ENCODE assay signal across 8 cellular contexts in the genomic region with DNA sequence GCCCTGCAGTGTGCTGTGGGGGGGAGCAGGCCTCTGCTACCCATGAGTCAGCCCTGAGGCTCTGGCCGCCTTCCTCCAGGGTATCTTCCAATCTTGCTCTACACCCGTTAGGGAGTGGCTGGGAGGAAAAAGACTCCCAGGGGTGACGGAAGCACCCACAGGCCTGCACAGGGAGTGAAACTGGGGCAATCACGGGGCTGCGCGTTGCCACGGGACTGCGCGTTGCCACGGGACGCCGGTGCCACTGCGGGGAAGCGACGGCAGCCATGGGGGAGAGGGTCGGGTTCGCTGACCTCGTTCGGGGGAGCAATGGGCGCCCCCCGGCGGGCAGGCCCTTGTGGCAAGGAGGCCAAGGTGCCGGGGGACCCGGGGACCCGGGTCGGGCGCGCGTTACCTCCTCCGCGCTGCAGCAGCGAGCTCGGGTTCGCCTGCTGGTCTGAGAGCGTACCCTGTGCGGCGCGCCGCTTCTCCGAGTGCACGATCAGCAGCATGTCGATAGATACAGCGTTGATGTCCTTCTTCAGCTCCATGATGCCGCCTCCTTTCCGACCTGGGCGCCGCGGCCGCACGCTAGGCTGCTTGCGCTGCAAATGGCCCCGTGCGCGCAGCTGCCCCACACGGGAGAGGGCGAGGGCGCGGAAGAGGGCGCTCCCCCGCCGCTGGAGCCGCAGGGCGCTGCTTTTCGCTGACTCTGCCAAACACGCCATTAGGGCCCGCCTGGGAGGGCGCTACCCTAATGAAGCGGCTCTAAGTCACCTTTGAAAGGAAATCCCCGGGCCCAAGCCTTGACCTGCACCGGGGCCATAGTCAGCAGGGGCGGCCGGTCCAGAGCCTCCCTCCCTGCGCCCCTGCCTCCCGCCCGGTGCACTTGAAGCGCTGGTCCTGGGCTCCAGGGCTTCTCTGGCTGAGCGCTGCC. TPM values are rescaled to one million over a fixed set of nuclear protein-coding genes. Genes with fewer than 3 reads are reported as not detected.
DNase-seq lines count a peak whose midpoint lies in the region; ATAC-seq and TF ChIP-seq lines count a peak whose summit lies in the region.

A gene with protein sequence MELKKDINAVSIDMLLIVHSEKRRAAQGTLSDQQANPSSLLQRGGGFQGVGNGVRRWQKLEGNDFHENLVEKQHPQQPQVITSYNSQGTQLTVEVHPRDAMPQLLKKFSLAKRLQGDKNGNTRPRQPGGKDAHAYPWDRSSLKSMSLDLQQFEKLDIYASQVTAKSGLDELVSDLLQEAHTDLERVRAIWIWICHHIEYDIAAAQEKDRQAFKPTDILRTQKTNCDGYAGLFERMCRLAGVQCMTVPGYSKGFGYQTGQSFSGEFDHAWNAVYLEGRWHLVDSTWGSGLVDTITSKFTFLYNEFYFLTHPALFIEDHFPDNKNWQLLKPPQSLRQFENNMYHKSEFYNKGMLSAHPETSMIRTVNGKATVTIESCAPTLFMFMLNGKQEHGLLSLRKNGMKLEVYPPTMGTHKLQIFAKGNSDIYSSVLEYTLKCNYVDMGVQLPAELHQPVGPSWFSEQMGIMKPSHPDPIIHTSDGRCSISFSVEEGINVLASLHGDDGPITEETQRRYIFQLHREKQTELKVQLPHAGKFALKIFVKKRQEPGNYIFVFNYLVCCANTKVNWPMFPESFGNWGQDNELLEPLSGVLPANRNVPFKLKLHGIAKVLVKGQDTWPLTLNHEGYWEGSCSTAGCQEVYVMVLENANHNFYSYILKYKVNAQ (minus strand): TSS at position 592 of the 916 bp plus-strand sequence. CDS start 62 bp downstream, at position 530.

- H3K9me3 ChIP-seq in heart left ventricle = no peaks in the 10 kb centered on the region

- POLR2A ChIA-PET in activated naive CD8-positive, alpha-beta T cell treated with anti-CD3 and anti-CD28 coated beads, Interleukin-2, amount 10 ng/mL, durations not matched to agents 7 days and 5 days (lab: Charles Lee) = no interaction called here

- H3K27me3 Mint-ChIP-seq in activated T-cell treated with anti-CD3 and anti-CD28 coated beads, Interleukin-2, amount 50 U/mL, for 72 hours (ENCODE audit: low read depth) = peaks cover 16% of the 10 kb centered on the region
- H3K27me3 Mint-ChIP-seq in activated naive CD8-positive, alpha-beta T cell treated with anti-CD3 and anti-CD28 coated beads, Interleukin-2, amount 10 ng/mL, durations not matched to agents 7 days and 5 days = peaks cover 34% of the 10 kb centered on the region
- peaks cover 4% of the 10 kb centered on the region for H3K27me3 Mint-ChIP-seq in osteocyte (ENCODE audit: unreplicated experiment)

- TF ChIP-seq CTCF in heart left ventricle (IDR thresholded peaks at IDR 0.05) (peak in 9 of 12 donors; percentile 15 to 53 (median 27)), osteocyte (IDR thresholded peaks at IDR 0.05) (peak; percentile 15)

- intact Hi-C loops in heart left ventricle (cut with DNase I) = loop anchor here in 6 of 10 donors (2.0 to 10.0 kb wide), 5 partner anchors 47 to 104 kb away; no protein-coding TSS in a partner anchor

- H3K27me3 ChIP-seq in heart left ventricle = peaks cover 0 to 17% (median 0%) of the 10 kb centered on the region in 9 donors

- peak; percentile 42 to 50 for ATAC-seq in activated T-cell treated with anti-CD3 and anti-CD28 coated beads, Interleukin-2, amount 50 U/mL, for 72 hours (replicated peaks in 1 of 2)
- ATAC-seq in activated naive CD8-positive, alpha-beta T cell treated with anti-CD3 and anti-CD28 coated beads, Interleukin-2, amount 10 ng/mL, durations not matched to agents 7 days and 5 days (ENCODE audit: low read depth) = peak; percentile 70
- peak; percentile 85 to 93 (median 89) for ATAC-seq in heart left ventricle
- ATAC-seq in GM19324 (IDR thresholded peaks at IDR 0.05; ENCODE audit: low FRiP score, unreplicated experiment) = no peak
- ATAC-seq in HG03460 (IDR thresholded peaks at IDR 0.05; ENCODE audit: unreplicated experiment) = no peak

- peak within 1 kb of the TSS in 1 of 2 donors; percentile 62 for H3K4me3 Mint-ChIP-seq in activated T-cell treated with anti-CD3 and anti-CD28 coated beads, Interleukin-2, amount 50 U/mL, for 72 hours
- H3K4me3 Mint-ChIP-seq in activated naive CD8-positive, alpha-beta T cell treated with anti-CD3 and anti-CD28 coated beads, Interleukin-2, amount 10 ng/mL, durations not matched to agents 7 days and 5 days = peak within 1 kb of the TSS; percentile 63
- peak within 1 kb of the TSS; percentile 70 for H3K4me3 Mint-ChIP-seq in osteocyte (ENCODE audit: unreplicated experiment)

- peak in 1 of 2 donors; percentile 5 for DNase-seq in activated T-cell treated with anti-CD3 and anti-CD28 coated beads, Interleukin-2, amount 50 U/mL, for 72 hours
- DNase-seq in activated T-cell treated with anti-CD3 and anti-CD28 coated beads for 4 hours (no peak), heart left ventricle (peak; percentile 61 to 82 (median 70)), osteocyte (ENCODE audit: extremely low spot score, unreplicated experiment) (peak; percentile 84), MV-4-11 (lab: John Stamatoyannopoulos, UW) (no peak)
- peak; percentile 45 for DNase-seq in activated naive CD8-positive, alpha-beta T cell treated with anti-CD3 and anti-CD28 coated beads, Interleukin-2, amount 10 ng/mL, durations not matched to agents 7 days and 5 days

- peaks cover 6% of the 10 kb centered on the region for H3K4me1 Mint-ChIP-seq in activated T-cell treated with anti-CD3 and anti-CD28 coated beads, Interleukin-2, amount 50 U/mL, for 72 hours (ENCODE audit: low read depth)
- H3K4me1 Mint-ChIP-seq in activated naive CD8-positive, alpha-beta T cell treated with anti-CD3 and anti-CD28 coated beads, Interleukin-2, amount 10 ng/mL, durations not matched to agents 7 days and 5 days = no peaks in the 10 kb centered on the region
- H3K4me1 Mint-ChIP-seq in osteocyte (ENCODE audit: unreplicated experiment) = peaks cover 15% of the 10 kb centered on the region

- H3K36me3 ChIP-seq in heart left ventricle = peaks cover 0 to 3% (median 0%) of the 10 kb centered on the region in 9 donors

- H3K36me3 Mint-ChIP-seq in activated T-cell treated with anti-CD3 and anti-CD28 coated beads, Interleukin-2, amount 50 U/mL, for 72 hours (ENCODE audit: insufficient read depth in 2 of 2) = no peaks in the 10 kb centered on the region
- no peaks in the 10 kb centered on the region for H3K36me3 Mint-ChIP-seq in activated naive CD8-positive, alpha-beta T cell treated with anti-CD3 and anti-CD28 coated beads, Interleukin-2, amount 10 ng/mL, durations not matched to agents 7 days and 5 days
- H3K36me3 Mint-ChIP-seq in osteocyte (ENCODE audit: unreplicated experiment) = no peaks in the 10 kb centered on the region

- no peaks in the 10 kb centered on the region for H3K9me3 Mint-ChIP-seq in activated T-cell treated with anti-CD3 and anti-CD28 coated beads, Interleukin-2, amount 50 U/mL, for 72 hours
- H3K9me3 Mint-ChIP-seq in activated naive CD8-positive, alpha-beta T cell treated with anti-CD3 and anti-CD28 coated beads, Interleukin-2, amount 10 ng/mL, durations not matched to agents 7 days and 5 days = no peaks in the 10 kb centered on the region
- no peaks in the 10 kb centered on the region for H3K9me3 Mint-ChIP-seq in osteocyte (ENCODE audit: unreplicated experiment)

- no peak for TF ChIP-seq POLR2A in heart left ventricle (IDR thresholded peaks at IDR 0.05)

- 2 to 10% (median 4%) methylated on average over 31 to 77 of the region's 77 CpGs for WGBS in heart left ventricle, 4 donors

- peaks cover 0 to 48% (median 8%) of the 10 kb centered on the region in 12 donors for H3K4me1 ChIP-seq in heart left ventricle

- peak within 1 kb of the TSS; percentile 36 to 70 (median 57) for H3K4me3 ChIP-seq in heart left ventricle

- H3K27ac Mint-ChIP-seq in activated T-cell treated with anti-CD3 and anti-CD28 coated beads, Interleukin-2, amount 50 U/mL, for 72 hours = no peak within 1 kb of the TSS
- no peak within 1 kb of the TSS for H3K27ac Mint-ChIP-seq in activated naive CD8-positive, alpha-beta T cell treated with anti-CD3 and anti-CD28 coated beads, Interleukin-2, amount 10 ng/mL, durations not matched to agents 7 days and 5 days
- no peak within 1 kb of the TSS for H3K27ac Mint-ChIP-seq in osteocyte (ENCODE audit: unreplicated experiment)

- peak within 1 kb of the TSS; percentile 71 to 96 (median 87) for H3K27ac ChIP-seq in heart left ventricle

RNA-seq across cellular contexts. Expression of the gene that starts here (rescaled TPM):
- total RNA-seq in activated T-cell treated with anti-CD3 and anti-CD28 coated beads, Interleukin-2, amount 50 U/mL, for 72 hours = not detected
- not detected for total RNA-seq in activated naive CD8-positive, alpha-beta T cell treated with anti-CD3 and anti-CD28 coated beads, Interleukin-2, amount 10 ng/mL, durations not matched to agents 7 days and 5 days
- total RNA-seq in heart left ventricle = 10 to 100 TPM in 3 of 9 donors, 1 to 10 TPM in 6; 5.7 to 22.5 (median 8.7) TPM
- 1 to 10 TPM; 1.4 to 2.6 TPM for polyA plus RNA-seq in heart left ventricle
- total RNA-seq in osteocyte = not detected in 2 replicates

Comparison
In these comparisons a context has a peak if more than half of its experiments do, and no peak if none do; other contexts are left out.
1. Peak in ATAC-seq in activated T-cell treated with anti-CD3 and anti-CD28 coated beads, Interleukin-2, amount 50 U/mL, for 72 hours; RNA of the gene not detected or under 1 TPM.
2. Peak in DNase-seq and ATAC-seq in activated naive CD8-positive, alpha-beta T cell treated with anti-CD3 and anti-CD28 coated beads, Interleukin-2, amount 10 ng/mL, durations not matched to agents 7 days and 5 days; RNA of the gene not detected or under 1 TPM.
3. Peak in DNase-seq in osteocyte; RNA of the gene not detected or under 1 TPM.
4. ATAC-seq: peak in heart left ventricle (4 of 4); none in GM19324 (single experiment) and HG03460 (single experiment).
5. DNase-seq: peak in heart left ventricle (5 of 5); none in activated T-cell treated with anti-CD3 and anti-CD28 coated beads for 4 hours (single experiment) and MV-4-11 (single experiment).